Comparison of ENCODE assay signal across 21 cellular contexts in genomic region chr7:33623267-33623666, GRCh38.
A peak's percentile ranks its signal among the peaks of the same experiment; 100 is the strongest.
DNase-seq lines count a peak whose midpoint lies in the region; ATAC-seq and TF ChIP-seq lines count a peak whose summit lies in the region.
"Had no signal": no experiment of that assay in that cellular context is flagged by ENCODE, and none has a peak within 500 bp of the region (broad histone marks: within the 10 kb centered on the region; RNA-seq: fewer than 3 reads in every experiment).

No MANE protein-coding gene starts in this region.

- DNase-seq in BJ (ENCODE audit: low read depth): peak; percentile 18
- DNase-seq in HS-5 (ENCODE audit: low read depth): peak; percentile 22
- peak; percentile 20 for DNase-seq in choroid plexus epithelial cell (ENCODE audit: low read depth)
- peak; percentile 43 for DNase-seq in myocyte (ENCODE audit: low read depth)
- DNase-seq in NCI-H774 (lab: John Stamatoyannopoulos, UW): no peak
- no peak for DNase-seq in GM03348 (ENCODE audit: low spot score)
- DNase-seq: CD4-positive, alpha-beta T cell; DMS53; GDM1; H7; KG1; NCI-H1092; NCI-H1436 treated with DMSO at 0.1 percent for 48 hours; NCI-H187 treated with DMSO at 0.1 percent for 48 hours; NCI-H2171 treated with DMSO at 0.1 percent for 48 hours; NCI-H345; NCI-H510A treated with DMSO at 0.1 percent for 48 hours; SIG-M5 had no signal

- no peak overlapping the region for H3K4me3 ChIP-seq in BJ (ENCODE audit: low read depth, low read length)
- no peak overlapping the region for H3K4me3 ChIP-seq in choroid plexus epithelial cell (ENCODE audit: low read depth, low read length)
- H3K4me3 ChIP-seq: BLaER1 treated with 17β-estradiol and CSF1 and Interleukin-3, amounts not matched to agents 10 nM and 100 nM; SK-N-MC had no signal

- CTCF ChIA-PET in BJ (lab: Yijun Ruan, JAX): interaction anchor here (1.2 to 1.7 kb wide), 2 partner anchors 10 to 79 kb away, joined by 4 read pairs; no protein-coding TSS in a partner anchor

- H3K27me3 ChIP-seq in BJ (ENCODE audit: control insufficient read depth, insufficient read depth, low read length): no peaks in the 10 kb centered on the region
- H3K27me3 ChIP-seq: BLaER1 treated with 17β-estradiol and CSF1 and Interleukin-3, amounts not matched to agents 10 nM and 100 nM had no signal

- TF ChIP-seq CTCF in BJ (IDR thresholded peaks at IDR 0.05; ENCODE audit: insufficient read depth, low read depth, low read length): no peak
- TF ChIP-seq CTCF in choroid plexus epithelial cell (conservative IDR thresholded peaks at IDR 0.05; ENCODE audit: low read depth, low read length): no peak

- no peaks in the 10 kb centered on the region for H3K36me3 ChIP-seq in BJ (ENCODE audit: control insufficient read depth, insufficient read depth, low read length)
- H3K36me3 ChIP-seq: BLaER1 treated with 17β-estradiol and CSF1 and Interleukin-3, amounts not matched to agents 10 nM and 100 nM had no signal

- no peak for ATAC-seq in GM18907 (IDR thresholded peaks at IDR 0.05; ENCODE audit: unreplicated experiment)

- POLR2A ChIA-PET in BJ (lab: Charles Lee): interaction anchor here (0.7 kb wide), 1 partner anchor 128 kb away, joined by 3 read pairs; no protein-coding TSS in a partner anchor

Comparison
In these comparisons a context has a peak if more than half of its experiments do, and no peak if none do; other contexts are left out.
1. DNase-seq: peak in BJ (single experiment), HS-5 (single experiment), choroid plexus epithelial cell (single experiment) and myocyte (single experiment); none in NCI-H774 (single experiment) and GM03348 (single experiment).